Comparison of ENCODE assay signal across 28 cellular contexts in the genomic region with DNA sequence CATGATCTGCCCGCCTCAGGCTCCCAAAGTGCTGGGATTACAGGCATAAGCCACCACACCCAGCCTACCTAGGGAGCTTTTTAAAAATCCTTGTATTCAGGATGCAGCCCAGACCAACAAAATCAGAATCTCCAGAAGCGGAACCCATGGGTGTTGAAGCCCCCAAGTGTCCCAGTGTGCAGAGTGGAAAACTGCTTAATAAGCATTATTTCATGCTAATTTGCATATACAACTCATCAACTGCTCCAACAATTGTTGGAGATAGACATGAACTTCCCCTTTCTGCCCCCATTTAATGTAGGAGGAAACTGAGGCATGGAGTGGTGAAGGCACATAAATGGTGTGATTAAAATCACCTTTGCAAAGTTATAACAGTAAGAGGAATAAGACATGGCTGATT.
"Had no signal": no experiment of that assay in that cellular context is flagged by ENCODE, and none has a peak within 500 bp of the region (broad histone marks: within the 10 kb centered on the region; RNA-seq: fewer than 3 reads in every experiment).

No MANE protein-coding gene starts in this region.

- H3K4me3 Mint-ChIP-seq: dendritic cell treated with granulocyte-macrophage colony-stimulating factor and Interleukin-4, amounts not matched to agents 40 ng/mL and 50 ng/mL, for 4 days; effector memory CD8-positive, alpha-beta T cell; endodermal cell; mesothelial cell of epicardium; naive B cell; naive thymus-derived CD8-positive, alpha-beta T cell had no signal

- H3K4me3 ChIP-seq: esophagus squamous epithelium, gastrocnemius medialis, heart right ventricle, left lung, lower lobe of right lung, mucosa of descending colon had no signal

- H3K27me3 Mint-ChIP-seq: dendritic cell treated with granulocyte-macrophage colony-stimulating factor and Interleukin-4, amounts not matched to agents 40 ng/mL and 50 ng/mL, for 4 days had no signal

- ATAC-seq: effector memory CD8-positive, alpha-beta T cell; esophagus mucosa; gastrocnemius medialis; heart right ventricle; left cardiac atrium; left lung; left ventricle myocardium superior; lower lobe of right lung; mucosa of descending colon; naive thymus-derived CD8-positive, alpha-beta T cell had no signal

- H3K9me3 ChIP-seq: esophagus squamous epithelium, gastrocnemius medialis, left lung, lower lobe of right lung, mucosa of descending colon had no signal

- H3K27ac ChIP-seq: epithelial cell of prostate, esophagus squamous epithelium, gastrocnemius medialis, heart right ventricle, left lung, lower lobe of right lung had no signal

- FAIRE-seq: endometrium, islet of Langerhans, keratinocyte had no signal

- H3K4me1 Mint-ChIP-seq: mesothelial cell of epicardium, naive B cell had no signal

- H3K36me3 ChIP-seq: esophagus squamous epithelium, gastrocnemius medialis, heart right ventricle, left lung, lower lobe of right lung had no signal

- H3K9me3 Mint-ChIP-seq: dendritic cell treated with granulocyte-macrophage colony-stimulating factor and Interleukin-4, amounts not matched to agents 40 ng/mL and 50 ng/mL, for 4 days; effector memory CD8-positive, alpha-beta T cell; naive thymus-derived CD8-positive, alpha-beta T cell had no signal

- H3K27ac Mint-ChIP-seq: dendritic cell treated with granulocyte-macrophage colony-stimulating factor and Interleukin-4, amounts not matched to agents 40 ng/mL and 50 ng/mL, for 4 days; effector memory CD8-positive, alpha-beta T cell; endodermal cell; mesothelial cell of epicardium; naive B cell had no signal

- H3K4me1 ChIP-seq: esophagus squamous epithelium, gastrocnemius medialis, left lung, lower lobe of right lung had no signal

- H3K27me3 ChIP-seq: esophagus squamous epithelium, gastrocnemius medialis, left lung had no signal

- DNase-seq: cortex of kidney; effector CD8-positive, alpha-beta T cell; effector memory CD8-positive, alpha-beta T cell; endodermal cell; erythroblast; esophagus squamous epithelium; foreskin fibroblast; foreskin melanocyte; gastrocnemius medialis; glutamatergic neuron; head of caudate nucleus; heart right ventricle; hippocampal formation; left cardiac atrium; left lung; left ventricle myocardium superior; lower lobe of right lung; mesenchymal stem cell; mucosa of descending colon; naive B cell; naive thymus-derived CD8-positive, alpha-beta T cell had no signal

- H3K36me3 Mint-ChIP-seq: mesothelial cell of epicardium; naive thymus-derived CD8-positive, alpha-beta T cell had no signal
